9 cellular contexts compared by ENCODE assay signal in the genomic region with DNA sequence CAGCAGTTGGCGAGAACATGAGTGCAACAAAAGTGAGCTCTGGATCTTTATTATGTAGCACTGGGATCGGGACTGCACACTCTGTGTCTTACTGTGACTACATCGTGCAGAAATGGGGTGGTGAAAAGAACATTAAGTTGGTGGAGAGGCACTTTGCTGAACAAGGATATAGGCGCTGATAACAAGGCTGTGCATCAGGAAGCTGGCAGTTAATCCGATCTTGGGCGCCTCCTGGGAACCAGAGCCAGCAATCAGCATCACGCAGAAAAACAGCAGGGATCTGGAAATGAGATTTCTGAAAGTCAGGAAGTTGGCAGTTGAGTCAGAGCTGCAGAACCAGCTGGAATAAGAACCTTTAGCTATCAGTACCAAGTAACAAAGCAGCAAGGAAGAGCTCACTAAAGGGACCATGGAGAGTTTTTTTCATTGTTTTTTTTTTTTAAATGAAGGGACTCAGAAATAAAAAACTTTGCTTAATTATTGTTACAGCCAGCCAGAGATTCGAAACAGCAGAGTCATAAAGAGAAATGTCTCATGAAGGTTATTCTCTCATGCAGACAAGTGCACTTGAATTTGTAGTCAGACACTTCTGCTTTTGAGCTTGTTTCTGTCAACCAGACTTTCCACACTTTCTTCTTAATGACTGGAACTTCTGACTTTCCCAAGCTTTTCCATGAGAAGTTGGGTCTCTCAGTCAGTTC. TPM values are rescaled to one million over a fixed set of nuclear protein-coding genes. Genes with fewer than 3 reads are reported as not detected.
DNase-seq lines count a peak whose midpoint lies in the region; ATAC-seq and TF ChIP-seq lines count a peak whose summit lies in the region.
"Had no signal": no experiment of that assay in that cellular context is flagged by ENCODE, and none has a peak within 500 bp of the region (broad histone marks: within the 10 kb centered on the region; RNA-seq: fewer than 3 reads in every experiment).

No MANE protein-coding gene starts in this region.

- no peak overlapping the region for H3K27ac Mint-ChIP-seq in activated T-cell treated with anti-CD3 and anti-CD28 coated beads, Interleukin-2, amount 50 U/mL, for 72 hours
- H3K27ac Mint-ChIP-seq: T-helper 1 cell treated with Interleukin-12 subunit alpha and Interleukin-12 subunit beta and Interleukin-4 antibody, amounts not matched to agents 30 μg/mL and 1 μg/mL, for 36 hours had no signal

- DNase-seq in AG08395 (ENCODE audit: low spot score) (peak; percentile 46), LNCaP clone FGC (ENCODE audit: low read depth) (peak; percentile 44), epithelial cell of esophagus (ENCODE audit: low read depth) (peak; percentile 54), GOT3 (lab: John Stamatoyannopoulos, UW) (no peak)
- no peak for DNase-seq in activated T-cell treated with anti-CD3 and anti-CD28 coated beads, Interleukin-2, amount 50 U/mL, for 72 hours

- H3K4me3 ChIP-seq in LNCaP clone FGC (ENCODE audit: low read depth, low read length) (no peak overlapping the region), epithelial cell of esophagus (ENCODE audit: low read length) (no peak overlapping the region)

- TF ChIP-seq CTCF in LNCaP clone FGC (IDR thresholded peaks at IDR 0.05; ENCODE audit: control insufficient read depth, extremely low read depth, insufficient read depth) (0 out of 2 replicates have a peak, but pooled peaks have one; percentile 4), epithelial cell of esophagus (IDR thresholded peaks at IDR 0.05; ENCODE audit: insufficient read depth, low read depth, low read length, missing control alignments) (peak; percentile 4)

- H3K27me3 Mint-ChIP-seq in activated T-cell treated with anti-CD3 and anti-CD28 coated beads, Interleukin-2, amount 50 U/mL, for 72 hours (ENCODE audit: low read depth): peaks cover 7% of the 10 kb centered on the region

- no peak overlapping the region for H3K4me3 Mint-ChIP-seq in activated T-cell treated with anti-CD3 and anti-CD28 coated beads, Interleukin-2, amount 50 U/mL, for 72 hours
- H3K4me3 Mint-ChIP-seq: T-helper 1 cell treated with Interleukin-12 subunit alpha and Interleukin-12 subunit beta and Interleukin-4 antibody, amounts not matched to agents 30 μg/mL and 1 μg/mL, for 36 hours had no signal

- H3K9me3 Mint-ChIP-seq in activated T-cell treated with anti-CD3 and anti-CD28 coated beads, Interleukin-2, amount 50 U/mL, for 72 hours: peaks cover 2 to 3% of the 10 kb centered on the region in 2 donors
- H3K9me3 Mint-ChIP-seq: T-helper 1 cell treated with Interleukin-12 subunit alpha and Interleukin-12 subunit beta and Interleukin-4 antibody, amounts not matched to agents 30 μg/mL and 1 μg/mL, for 36 hours had no signal

- ATAC-seq in GM19452 (IDR thresholded peaks at IDR 0.05; ENCODE audit: unreplicated experiment) (peak; percentile 51), HG02678 (IDR thresholded peaks at IDR 0.05; ENCODE audit: unreplicated experiment) (no peak), GM18498 (IDR thresholded peaks at IDR 0.05; ENCODE audit: unreplicated experiment) (no peak)
- ATAC-seq in activated T-cell treated with anti-CD3 and anti-CD28 coated beads, Interleukin-2, amount 50 U/mL, for 72 hours (replicated peaks in 1 of 2): no peak

- peaks cover 5% of the 10 kb centered on the region for H3K4me1 Mint-ChIP-seq in activated T-cell treated with anti-CD3 and anti-CD28 coated beads, Interleukin-2, amount 50 U/mL, for 72 hours (ENCODE audit: low read depth)

- no peaks in the 10 kb centered on the region for H3K36me3 Mint-ChIP-seq in activated T-cell treated with anti-CD3 and anti-CD28 coated beads, Interleukin-2, amount 50 U/mL, for 72 hours (ENCODE audit: insufficient read depth in 2 of 2)

RNA-seq across cellular contexts. Expression of gene MYO3B, which starts 22.8 kb away (rescaled TPM):
- total RNA-seq in activated T-cell treated with anti-CD3 and anti-CD28 coated beads, Interleukin-2, amount 50 U/mL, for 72 hours: 1 to 10 TPM; 3.8 to 4.1 TPM

Comparison
In these comparisons a context has a peak if more than half of its experiments do, and no peak if none do; other contexts are left out.
1. DNase-seq: peak in AG08395 (single experiment), LNCaP clone FGC (single experiment) and epithelial cell of esophagus (single experiment); none in GOT3 (single experiment) and activated T-cell treated with anti-CD3 and anti-CD28 coated beads, Interleukin-2, amount 50 U/mL, for 72 hours (0 of 2).